ENCODE assay signal across 17 cellular contexts in the genomic region with DNA sequence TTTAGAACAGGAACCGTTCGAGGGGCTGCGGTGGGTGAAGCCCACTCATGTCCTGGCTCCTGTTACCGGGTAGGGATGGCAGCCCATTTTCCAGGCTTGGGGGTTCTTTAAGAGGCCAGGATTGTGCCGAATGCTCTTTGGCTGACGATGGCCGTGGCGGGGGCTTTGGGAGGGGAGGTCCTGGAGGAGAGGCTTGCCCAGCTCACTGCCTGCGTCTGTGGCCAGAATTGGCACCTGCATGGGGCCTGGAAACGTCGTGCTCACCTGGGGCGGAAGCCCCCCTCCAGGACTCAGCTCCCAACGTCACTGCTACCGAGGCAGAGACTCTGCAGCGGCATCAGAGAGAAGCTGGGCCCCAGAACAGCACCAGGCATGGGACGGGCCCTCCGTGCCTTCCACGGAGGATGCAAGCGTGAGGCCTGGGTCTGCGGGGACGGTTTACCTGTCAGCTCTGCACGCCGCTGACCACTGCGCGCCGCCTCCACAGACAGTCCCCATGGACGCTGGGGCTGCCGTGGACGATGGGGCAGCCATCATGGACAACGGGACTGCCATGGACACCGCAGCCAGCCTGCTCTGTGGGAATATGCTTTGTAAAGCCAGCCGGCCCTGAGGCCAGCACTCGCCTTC.
DNase-seq lines count a peak whose midpoint lies in the region; ATAC-seq and TF ChIP-seq lines count a peak whose summit lies in the region.
"Had no signal": no experiment of that assay in that cellular context is flagged by ENCODE, and none has a peak within 500 bp of the region (broad histone marks: within the 10 kb centered on the region; RNA-seq: fewer than 3 reads in every experiment).

No MANE protein-coding gene starts in this region.

- no peaks in the 10 kb centered on the region for H3K27me3 Mint-ChIP-seq in endodermal cell (ENCODE audit: insufficient read depth)
- H3K27me3 Mint-ChIP-seq in naive B cell = no peaks in the 10 kb centered on the region
- no peaks in the 10 kb centered on the region for H3K27me3 Mint-ChIP-seq in osteocyte (ENCODE audit: unreplicated experiment)
- H3K27me3 Mint-ChIP-seq: activated CD4-positive, alpha-beta memory T cell treated with anti-CD3 and anti-CD28 coated beads for 36 hours had no signal

- H3K9ac ChIP-seq in endodermal cell (ENCODE audit: extremely low read depth, low read length, poor library complexity, severe bottlenecking) = no peak overlapping the region
- H3K9ac ChIP-seq: KMS-11 had no signal

- H3K4me3 ChIP-seq in right atrium auricular region = no peak overlapping the region
- no peak overlapping the region for H3K4me3 ChIP-seq in endodermal cell (ENCODE audit: low read length)
- no peak overlapping the region for H3K4me3 ChIP-seq in upper lobe of right lung
- H3K4me3 ChIP-seq: adrenal gland, stomach had no signal

- DNase-seq in Right ventricle myocardium inferior (ENCODE audit: missing footprints) (peak; percentile 58), right atrium auricular region (ENCODE audit: low spot score) (no peak), endodermal cell (no peak), naive B cell (no peak), upper lobe of right lung (peak; percentile 46), NCI-H2029 (lab: John Stamatoyannopoulos, UW) (no peak), osteocyte (ENCODE audit: extremely low spot score, unreplicated experiment) (no peak), NCI-H2029 treated with DMSO at 0.1 percent for 48 hours (lab: John Stamatoyannopoulos, UW) (no peak)
- DNase-seq: activated CD4-positive, alpha-beta memory T cell treated with anti-CD3 and anti-CD28 coated beads for 36 hours; mesendoderm; NCI-H1092; NCI-H2107; NCI-H524; SHP77; stomach had no signal

- H3K27ac ChIP-seq in right atrium auricular region (no peak overlapping the region), endodermal cell (ENCODE audit: low read depth, low read length) (peak overlapping the region; percentile 38), upper lobe of right lung (no peak overlapping the region)
- H3K27ac ChIP-seq: adrenal gland, KMS-11, stomach had no signal

- H3K9me3 ChIP-seq in right atrium auricular region = no peaks in the 10 kb centered on the region
- no peaks in the 10 kb centered on the region for H3K9me3 ChIP-seq in endodermal cell (ENCODE audit: control insufficient read depth, low read length)
- H3K9me3 ChIP-seq in upper lobe of right lung = no peaks in the 10 kb centered on the region
- H3K9me3 ChIP-seq: adrenal gland, stomach had no signal

- H3K27ac Mint-ChIP-seq in endodermal cell (no peak overlapping the region), naive B cell (peak overlapping the region in 5 of 6 donors; percentile 14 to 85 (median 65)), osteocyte (ENCODE audit: unreplicated experiment) (no peak overlapping the region)
- H3K27ac Mint-ChIP-seq: activated CD4-positive, alpha-beta memory T cell treated with anti-CD3 and anti-CD28 coated beads for 36 hours had no signal

- H3K36me3 Mint-ChIP-seq in endodermal cell (ENCODE audit: low read depth) = peaks cover 10% of the 10 kb centered on the region
- no peaks in the 10 kb centered on the region for H3K36me3 Mint-ChIP-seq in naive B cell
- no peaks in the 10 kb centered on the region for H3K36me3 Mint-ChIP-seq in osteocyte (ENCODE audit: unreplicated experiment)

- intact Hi-C loops in Right ventricle myocardium inferior (cut with DNase I) (no loop called here), upper lobe of right lung (cut with DNase I) (no loop called here)

- H3K4me1 ChIP-seq in right atrium auricular region = no peaks in the 10 kb centered on the region
- no peaks in the 10 kb centered on the region for H3K4me1 ChIP-seq in endodermal cell (ENCODE audit: control insufficient read depth, insufficient read depth, low read length)
- H3K4me1 ChIP-seq in upper lobe of right lung = no peaks in the 10 kb centered on the region
- H3K4me1 ChIP-seq: adrenal gland, stomach had no signal

- H3K4me3 Mint-ChIP-seq in endodermal cell (no peak overlapping the region), naive B cell (no peak overlapping the region), osteocyte (ENCODE audit: unreplicated experiment) (no peak overlapping the region)
- H3K4me3 Mint-ChIP-seq: activated CD4-positive, alpha-beta memory T cell treated with anti-CD3 and anti-CD28 coated beads for 36 hours had no signal

- H3K9me3 Mint-ChIP-seq in endodermal cell (no peaks in the 10 kb centered on the region), naive B cell (no peaks in the 10 kb centered on the region), osteocyte (ENCODE audit: unreplicated experiment) (no peaks in the 10 kb centered on the region)
- H3K9me3 Mint-ChIP-seq: activated CD4-positive, alpha-beta memory T cell treated with anti-CD3 and anti-CD28 coated beads for 36 hours had no signal

- H3K27me3 ChIP-seq in right atrium auricular region (no peaks in the 10 kb centered on the region), endodermal cell (ENCODE audit: control insufficient read depth, insufficient read depth, low read length, poor library complexity, severe bottlenecking) (no peaks in the 10 kb centered on the region), upper lobe of right lung (no peaks in the 10 kb centered on the region)
- H3K27me3 ChIP-seq: adrenal gland, stomach had no signal

- H3K4me1 Mint-ChIP-seq in endodermal cell (no peaks in the 10 kb centered on the region), naive B cell (peaks cover 0 to 5% (median 0%) of the 10 kb centered on the region in 3 donors), osteocyte (ENCODE audit: unreplicated experiment) (no peaks in the 10 kb centered on the region)

- TF ChIP-seq CTCF in right atrium auricular region (IDR thresholded peaks at IDR 0.05) = no peak
- no peak for TF ChIP-seq CTCF in endodermal cell (conservative IDR thresholded peaks at IDR 0.05)
- TF ChIP-seq CTCF in upper lobe of right lung (IDR thresholded peaks at IDR 0.05) = no peak
- TF ChIP-seq CTCF in osteocyte (IDR thresholded peaks at IDR 0.05) = no peak

- ATAC-seq in Right ventricle myocardium inferior (no peak), naive B cell (ENCODE audit: low read depth in 2 of 2) (no peak), upper lobe of right lung (no peak)

- peaks cover 15% of the 10 kb centered on the region for H3K36me3 ChIP-seq in right atrium auricular region
- H3K36me3 ChIP-seq in endodermal cell (ENCODE audit: control insufficient read depth, insufficient read depth, low read length) = no peaks in the 10 kb centered on the region
- H3K36me3 ChIP-seq in upper lobe of right lung = peaks cover 5% of the 10 kb centered on the region
- H3K36me3 ChIP-seq: adrenal gland had no signal

- 95 to 96% methylated on average over 24 to 33 of the region's 33 CpGs for WGBS in endodermal cell (ENCODE audit: insufficient coverage in 1 of 2, insufficient read length in 1 of 2), 2 experiments

Comparison
In these comparisons a context has a peak if more than half of its experiments do, and no peak if none do; other contexts are left out.
1. DNase-seq: peak in Right ventricle myocardium inferior (single experiment) and upper lobe of right lung (single experiment); none in right atrium auricular region (single experiment), endodermal cell (single experiment), naive B cell (single experiment), NCI-H2029 (single experiment), osteocyte (single experiment) and NCI-H2029 treated with DMSO at 0.1 percent for 48 hours (single experiment).
2. H3K27ac Mint-ChIP-seq: peak in naive B cell (5 of 6); none in endodermal cell (single experiment) and osteocyte (single experiment).